In genomic region chr16:3214904-3215600, GRCh38 we compare ENCODE assay signal across 15 cellular contexts. TPM values are rescaled to one million over a fixed set of nuclear protein-coding genes. Genes with fewer than 3 reads are reported as not detected.
A peak's percentile ranks its signal among the peaks of the same experiment; 100 is the strongest.
DNase-seq lines count a peak whose midpoint lies in the region; ATAC-seq and TF ChIP-seq lines count a peak whose summit lies in the region.
"Had no signal": no experiment of that assay in that cellular context is flagged by ENCODE, and none has a peak within 500 bp of the region (broad histone marks: within the 10 kb centered on the region; RNA-seq: fewer than 3 reads in every experiment).

No MANE protein-coding gene starts in this region.

- peak overlapping the region; percentile 6 for H3K4me3 Mint-ChIP-seq in activated CD8-positive, alpha-beta memory T cell treated with anti-CD3 and anti-CD28 coated beads, Interleukin-2, amount 10 ng/mL, durations not matched to agents 7 days and 5 days

- peaks cover 20% of the 10 kb centered on the region for H3K9me3 Mint-ChIP-seq in activated CD8-positive, alpha-beta memory T cell treated with anti-CD3 and anti-CD28 coated beads, Interleukin-2, amount 10 ng/mL, durations not matched to agents 7 days and 5 days (ENCODE audit: low read depth)
- peaks cover 21 to 43% of the 10 kb centered on the region in 2 donors for H3K9me3 Mint-ChIP-seq in activated naive CD4-positive, alpha-beta T cell treated with anti-CD3 and anti-CD28 coated beads, Interleukin-2, amount 50 U/mL, for 72 hours

- TF ChIP-seq CTCF in Peyer's patch (IDR thresholded peaks at IDR 0.05) (no peak), spleen (IDR thresholded peaks at IDR 0.05 in 8 of 11, conservative IDR thresholded peaks at IDR 0.05 in 3 of 11) (no peak), brain microvascular endothelial cell (IDR thresholded peaks at IDR 0.05; ENCODE audit: low read depth, low read length, missing control alignments) (no peak), tibial artery (IDR thresholded peaks at IDR 0.05) (no peak)

- WGBS in spleen, 5 donors, result 21 to 27% (median 23%) methylated on average over 7 of the region's 7 CpGs

- DNase-seq in activated CD8-positive, alpha-beta memory T cell treated with anti-CD3 and anti-CD28 coated beads, Interleukin-2, amount 10 ng/mL, durations not matched to agents 7 days and 5 days, result peak; percentile 64
- DNase-seq in activated CD8-positive, alpha-beta memory T cell treated with anti-CD3 and anti-CD28 coated beads, Interleukin-2, amount 50 U/mL, for 48 hours, result no peak
- DNase-seq in Peyer's patch (peak in 2 of 3 donors; percentile 21 to 50), spleen (no peak), brain microvascular endothelial cell (no peak), tibial artery (no peak), ureter (ENCODE audit: low spot score) (no peak)
- peak in 1 of 2 donors; percentile 47 for DNase-seq in activated naive CD4-positive, alpha-beta T cell treated with anti-CD3 and anti-CD28 coated beads, Interleukin-2, amount 50 U/mL, for 72 hours (ENCODE audit: low spot score in 2 of 2)
- DNase-seq: ACHN, esophagus squamous epithelium, Kasumi-1, right lobe of liver had no signal

- no peaks in the 10 kb centered on the region for H3K27me3 Mint-ChIP-seq in activated CD8-positive, alpha-beta memory T cell treated with anti-CD3 and anti-CD28 coated beads, Interleukin-2, amount 10 ng/mL, durations not matched to agents 7 days and 5 days

- H3K4me1 ChIP-seq in Peyer's patch, result peaks cover 0 to 4% (median 0%) of the 10 kb centered on the region in 4 donors
- H3K4me1 ChIP-seq in spleen, result peaks cover 0 to 27% (median 4%) of the 10 kb centered on the region in 6 donors
- no peaks in the 10 kb centered on the region for H3K4me1 ChIP-seq in tibial artery
- H3K4me1 ChIP-seq: breast epithelium, esophagus squamous epithelium, right lobe of liver had no signal

- H3K9me3 ChIP-seq in Peyer's patch, result no peaks in the 10 kb centered on the region
- H3K9me3 ChIP-seq in spleen, result peaks cover 0 to 46% (median 25%) of the 10 kb centered on the region in 8 donors
- H3K9me3 ChIP-seq in tibial artery, result peaks cover 0 to 5% (median 0%) of the 10 kb centered on the region in 3 donors
- H3K9me3 ChIP-seq: right lobe of liver had no signal

- no peaks in the 10 kb centered on the region for H3K27me3 ChIP-seq in Peyer's patch
- peaks cover 0 to 3% (median 0%) of the 10 kb centered on the region in 7 donors for H3K27me3 ChIP-seq in spleen (replicated peaks in 1 of 7)
- no peaks in the 10 kb centered on the region for H3K27me3 ChIP-seq in brain microvascular endothelial cell (replicated peaks)
- no peaks in the 10 kb centered on the region for H3K27me3 ChIP-seq in tibial artery
- H3K27me3 ChIP-seq: breast epithelium, right lobe of liver had no signal

- peak overlapping the region in 3 of 4 donors; percentile 22 to 65 (median 40) for H3K27ac ChIP-seq in Peyer's patch
- H3K27ac ChIP-seq in spleen, result peak overlapping the region in 7 of 8 donors; percentile 60 to 88 (median 70)
- no peak overlapping the region for H3K27ac ChIP-seq in brain microvascular endothelial cell
- no peak overlapping the region for H3K27ac ChIP-seq in tibial artery
- H3K27ac ChIP-seq: breast epithelium, right lobe of liver had no signal

- H3K4me3 ChIP-seq in Peyer's patch, result no peak overlapping the region
- peak overlapping the region in 1 of 8 donors; percentile 32 for H3K4me3 ChIP-seq in spleen
- H3K4me3 ChIP-seq in brain microvascular endothelial cell (ENCODE audit: low read depth, low read length), result no peak overlapping the region
- H3K4me3 ChIP-seq in tibial artery, result no peak overlapping the region
- H3K4me3 ChIP-seq: breast epithelium, esophagus squamous epithelium, right lobe of liver had no signal

- TF ChIP-seq POLR2A in Peyer's patch (IDR thresholded peaks at IDR 0.05), result no peak
- no peak for TF ChIP-seq POLR2A in spleen (IDR thresholded peaks at IDR 0.05)

- H3K4me1 Mint-ChIP-seq in activated CD8-positive, alpha-beta memory T cell treated with anti-CD3 and anti-CD28 coated beads, Interleukin-2, amount 10 ng/mL, durations not matched to agents 7 days and 5 days, result peaks cover 34% of the 10 kb centered on the region

- intact Hi-C loops in spleen (cut with DNase I; ENCODE audit: low total_unique reads), result no loop called here
- intact Hi-C loops in tibial artery (cut with DNase I; ENCODE audit: low total_unique reads), result no loop called here

- ATAC-seq in activated CD8-positive, alpha-beta memory T cell treated with anti-CD3 and anti-CD28 coated beads, Interleukin-2, amount 10 ng/mL, durations not matched to agents 7 days and 5 days, result peak; percentile 84
- peak; percentile 83 to 92 for ATAC-seq in activated naive CD4-positive, alpha-beta T cell treated with anti-CD3 and anti-CD28 coated beads, Interleukin-2, amount 50 U/mL, for 72 hours

- peaks cover 34% of the 10 kb centered on the region for H3K36me3 Mint-ChIP-seq in activated CD8-positive, alpha-beta memory T cell treated with anti-CD3 and anti-CD28 coated beads, Interleukin-2, amount 10 ng/mL, durations not matched to agents 7 days and 5 days
- H3K36me3 Mint-ChIP-seq in activated naive CD4-positive, alpha-beta T cell treated with anti-CD3 and anti-CD28 coated beads, Interleukin-2, amount 50 U/mL, for 72 hours, result peaks cover 37 to 72% of the 10 kb centered on the region in 2 donors

- peak overlapping the region; percentile 84 for H3K27ac Mint-ChIP-seq in activated CD8-positive, alpha-beta memory T cell treated with anti-CD3 and anti-CD28 coated beads, Interleukin-2, amount 10 ng/mL, durations not matched to agents 7 days and 5 days
- H3K27ac Mint-ChIP-seq in activated naive CD4-positive, alpha-beta T cell treated with anti-CD3 and anti-CD28 coated beads, Interleukin-2, amount 50 U/mL, for 72 hours, result peak overlapping the region; percentile 94 to 98

- CTCF ChIA-PET in activated CD8-positive, alpha-beta memory T cell treated with anti-CD3 and anti-CD28 coated beads, Interleukin-2, amount 10 ng/mL, durations not matched to agents 7 days and 5 days (lab: Charles Lee), result interaction anchor here (1.4 kb wide), 2 partner anchors 41 to 286 kb away, joined by 3 to 4 read pairs; partner anchors contain the start of gene CLUAP1

- H3K36me3 ChIP-seq in Peyer's patch, result no peaks in the 10 kb centered on the region
- no peaks in the 10 kb centered on the region for H3K36me3 ChIP-seq in spleen
- H3K36me3 ChIP-seq in brain microvascular endothelial cell (replicated peaks), result no peaks in the 10 kb centered on the region
- H3K36me3 ChIP-seq in tibial artery, result no peaks in the 10 kb centered on the region
- H3K36me3 ChIP-seq: breast epithelium, esophagus squamous epithelium, right lobe of liver had no signal

- in situ Hi-C loops in brain microvascular endothelial cell (cut with HindIII; ENCODE audit: low pct_ligation_motif_present, low sequenced_read_pairs), result no loop called here

RNA-seq across cellular contexts. Expression of gene ZNF200, which starts 19.9 kb away (rescaled TPM):
- 10 to 100 TPM; 12.3 to 12.9 TPM for total RNA-seq in activated CD8-positive, alpha-beta memory T cell treated with anti-CD3 and anti-CD28 coated beads, Interleukin-2, amount 10 ng/mL, durations not matched to agents 7 days and 5 days
- total RNA-seq in Peyer's patch (10 to 100 TPM in 2 of 4 donors, 1 to 10 TPM in 2; 8.6 to 13.0 (median 10.0) TPM), spleen (10 to 100 TPM; 14.2 to 24.4 (median 15.4) TPM), ureter (7.8 TPM)
- 10 to 100 TPM in 1 of 2 donors, 1 to 10 TPM in 1; 9.2 to 19.3 TPM for total RNA-seq in activated naive CD4-positive, alpha-beta T cell treated with anti-CD3 and anti-CD28 coated beads, Interleukin-2, amount 50 U/mL, for 72 hours
- polyA plus RNA-seq in spleen, result 1 to 10 TPM; 4.2 to 6.3 (median 4.8) TPM

RNA-seq across cellular contexts. Expression of gene OR1F1, which starts 27.0 kb away (rescaled TPM):
- total RNA-seq in activated CD8-positive, alpha-beta memory T cell treated with anti-CD3 and anti-CD28 coated beads, Interleukin-2, amount 10 ng/mL, durations not matched to agents 7 days and 5 days, result not detected
- total RNA-seq in Peyer's patch, result not detected
- not detected for total RNA-seq in activated naive CD4-positive, alpha-beta T cell treated with anti-CD3 and anti-CD28 coated beads, Interleukin-2, amount 50 U/mL, for 72 hours
- total RNA-seq in spleen, result not detected
- not detected for polyA plus RNA-seq in spleen
- not detected for total RNA-seq in ureter
- total RNA-seq: breast epithelium, esophagus squamous epithelium, mononuclear cell, right lobe of liver had no signal

RNA-seq across cellular contexts. Expression of gene MEFV, which starts 41.4 kb away (rescaled TPM):
- total RNA-seq in activated CD8-positive, alpha-beta memory T cell treated with anti-CD3 and anti-CD28 coated beads, Interleukin-2, amount 10 ng/mL, durations not matched to agents 7 days and 5 days, result under 1 TPM; 0.07 to 0.09 TPM
- 1 to 10 TPM; 1.2 to 6.6 (median 2.2) TPM for total RNA-seq in Peyer's patch
- total RNA-seq in activated naive CD4-positive, alpha-beta T cell treated with anti-CD3 and anti-CD28 coated beads, Interleukin-2, amount 50 U/mL, for 72 hours, result under 1 TPM in 1 of 2 donors, not detected in 1; 0.16 TPM
- total RNA-seq in spleen, result 10 to 100 TPM; 14.9 to 61.1 (median 28.0) TPM
- polyA plus RNA-seq in spleen, result 1 to 10 TPM in 2 of 3 donors, under 1 TPM in 1; 0.39 to 3.7 (median 1.2) TPM
- 1.8 TPM for total RNA-seq in ureter
- total RNA-seq: H4 had no signal

Comparison
In these comparisons a context has a peak if more than half of its experiments do, and no peak if none do; other contexts are left out.
1. DNase-seq: peak in activated CD8-positive, alpha-beta memory T cell treated with anti-CD3 and anti-CD28 coated beads, Interleukin-2, amount 10 ng/mL, durations not matched to agents 7 days and 5 days (single experiment) and Peyer's patch (2 of 3); none in activated CD8-positive, alpha-beta memory T cell treated with anti-CD3 and anti-CD28 coated beads, Interleukin-2, amount 50 U/mL, for 48 hours (single experiment), spleen (single experiment), brain microvascular endothelial cell (single experiment), tibial artery (0 of 2) and ureter (single experiment).
2. H3K27ac ChIP-seq: peak in Peyer's patch (3 of 4) and spleen (7 of 8); none in brain microvascular endothelial cell (single experiment) and tibial artery (0 of 2).